Comparison of ENCODE assay signal across 8 cellular contexts in the genomic region with DNA sequence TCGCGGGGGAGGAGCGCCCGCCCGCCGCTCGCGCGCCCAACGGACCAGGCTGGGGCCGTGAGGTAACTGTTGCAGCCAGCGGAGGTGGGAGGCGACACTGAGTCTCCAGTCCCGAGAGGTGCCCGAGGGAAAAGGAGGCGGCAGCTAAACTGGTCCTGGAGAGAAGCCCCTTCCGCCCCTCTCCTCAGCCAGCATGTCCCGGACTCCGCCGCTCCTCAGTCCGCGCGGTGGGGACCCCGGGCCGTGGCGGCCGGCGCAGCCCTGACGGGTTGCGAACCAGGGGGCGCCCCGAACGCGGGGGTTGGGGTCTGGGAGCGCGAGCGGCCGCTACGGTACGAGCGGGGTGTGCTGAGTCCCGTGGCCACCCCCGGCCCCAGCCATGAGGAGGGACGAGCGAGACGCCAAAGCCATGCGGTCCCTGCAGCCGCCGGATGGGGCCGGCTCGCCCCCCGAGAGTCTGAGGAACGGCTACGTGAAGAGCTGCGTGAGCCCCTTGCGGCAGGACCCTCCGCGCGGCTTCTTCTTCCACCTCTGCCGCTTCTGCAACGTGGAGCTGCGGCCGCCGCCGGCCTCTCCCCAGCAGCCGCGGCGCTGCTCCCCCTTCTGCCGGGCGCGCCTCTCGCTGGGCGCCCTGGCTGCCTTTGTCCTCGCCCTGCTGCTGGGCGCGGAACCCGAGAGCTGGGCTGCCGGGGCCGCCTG. TPM values are rescaled to one million over a fixed set of nuclear protein-coding genes. Genes with fewer than 3 reads are reported as not detected.
DNase-seq lines count a peak whose midpoint lies in the region; ATAC-seq and TF ChIP-seq lines count a peak whose summit lies in the region.

PDE3B (plus strand) TSS at position 108 of the 699 bp plus-strand sequence; CDS start at position 380, 272 bp downstream.

- WGBS in hepatocyte (ENCODE audit: low lambda C conversion rate, missing lambda C conversion rate) = under 1% methylated on average over 36 of the region's 79 CpGs

- ATAC-seq in HCT116 = peak; percentile 91

- DNase-seq in GM10266 (ENCODE audit: extremely low spot score) (peak; percentile 90), HCT116 (ENCODE audit: low read depth, low spot score) (peak; percentile 59), MV-4-11 (lab: John Stamatoyannopoulos, UW) (peak; percentile 74), amniotic epithelial cell (ENCODE audit: low read depth) (peak; percentile 13), hepatocyte (ENCODE audit: low spot score) (peak; percentile 92), retina (peak; percentile 94), KG1 (lab: John Stamatoyannopoulos, UW) (no peak)

- intact Hi-C loops in HCT116 (cut with micrococcal nuclease) = loop anchor here (10.0 kb wide), 1 partner anchor 251 kb away; the partner anchor contains the start of gene CYP2R1
- intact Hi-C loops in T-helper 1 cell treated with Interleukin-12 subunit alpha and Interleukin-12 subunit beta and Interleukin-4 antibody, amounts not matched to agents 30 ng/mL and 1 ng/mL, for 36 hours (cut with micrococcal nuclease) = loop anchor here (1.0 to 2.0 kb wide), 5 partner anchors 89 to 1181 kb away; partner anchors contain the start of genes BTBD10, CYP2R1 and RRAS2

- BruUV-seq in HCT116 (replicated peaks; lab: Mats Ljungman, UMichigan) = no TSS peak

- RAD21 ChIA-PET in HCT116 (lab: Charles Lee; ENCODE audit: low non-redundant PET in 1 of 2, low total read pairs in 2 of 2, uncharacterized antibody in 2 of 2, unreplicated experiment in 2 of 2) = no interaction called here

- H3K27ac ChIP-seq in HCT116 (ENCODE audit: low read depth, low read length) (peak within 1 kb of the TSS; percentile 73), hepatocyte (peak within 1 kb of the TSS; percentile 84)

- peak; percentile 90 for TF ChIP-seq POLR2A in HCT116 (IDR thresholded peaks at IDR 0.05; ENCODE audit: borderline replicate concordance, extremely low read depth, insufficient read depth, insufficient read length)

- CTCF ChIA-PET in HCT116 (lab: Charles Lee) = interaction anchor here (1.0 kb wide), 1 partner anchor 265 kb away, joined by 3 read pairs; no protein-coding TSS in a partner anchor

- peaks cover 9% of the 10 kb centered on the region; the same call in 1 of the 2 replicates for H3K27me3 ChIP-seq in HCT116 (ENCODE audit: insufficient read depth, low read length)
- H3K27me3 ChIP-seq in hepatocyte = no peaks in the 10 kb centered on the region

- H3K4me3 ChIP-seq in HCT116 (replicated peaks in 1 of 2; ENCODE audit: low read depth in 1 of 2, low read length in 2 of 2) = peak within 1 kb of the TSS; percentile 71 to 81
- H3K4me3 ChIP-seq in hepatocyte = peak within 1 kb of the TSS; percentile 88

- H3K9me3 ChIP-seq in HCT116 (ENCODE audit: control insufficient read depth in 1 of 2, insufficient read depth in 1 of 2, low read depth in 1 of 2, low read length in 2 of 2) (no peaks in the 10 kb centered on the region), hepatocyte (ENCODE audit: low read depth) (no peaks in the 10 kb centered on the region)

- TF ChIP-seq CTCF in GM10266 (IDR thresholded peaks at IDR 0.05; ENCODE audit: control insufficient read depth, insufficient read depth, low read depth, missing control alignments) = peak; percentile 23
- TF ChIP-seq CTCF in HCT116 (IDR thresholded peaks at IDR 0.05 in 2 of 3, conservative IDR thresholded peaks at IDR 0.05 in 1 of 3; ENCODE audit: borderline replicate concordance in 1 of 3, insufficient read depth in 1 of 3, low read depth in 2 of 3, low read length in 2 of 3) = 0 out of 6 replicates have a peak, but pooled peaks of 1 of the 3 experiments have one; percentile 7
- TF ChIP-seq CTCF in hepatocyte (IDR thresholded peaks at IDR 0.05; ENCODE audit: poor library complexity) = peak; percentile 7

- H3K9me2 ChIP-seq in HCT116 (ENCODE audit: insufficient read depth) (no peaks in the 10 kb centered on the region), hepatocyte (replicated peaks; ENCODE audit: insufficient read depth) (no peaks in the 10 kb centered on the region)

- peaks cover 14% of the 10 kb centered on the region for H3K79me2 ChIP-seq in HCT116 (ENCODE audit: insufficient read depth, low read length)
- peaks cover 56% of the 10 kb centered on the region for H3K79me2 ChIP-seq in hepatocyte

- H3K9ac ChIP-seq in HCT116 (ENCODE audit: low read length) = peak within 1 kb of the TSS; percentile 75

- POLR2A ChIA-PET in HCT116 (lab: Charles Lee) = no interaction called here

- no peaks in the 10 kb centered on the region for H4K20me1 ChIP-seq in HCT116 (ENCODE audit: insufficient read depth)
- peaks cover 3% of the 10 kb centered on the region for H4K20me1 ChIP-seq in hepatocyte (ENCODE audit: insufficient read depth, poor library complexity, severe bottlenecking)

- H3K4me1 ChIP-seq in HCT116 (ENCODE audit: control insufficient read depth in 1 of 2, insufficient read depth in 2 of 2, low read length in 2 of 2) (peaks cover 7 to 28% of the 10 kb centered on the region in 2 experiments; a peak in 3 of 4 replicates), hepatocyte (ENCODE audit: insufficient read depth) (peaks cover 21% of the 10 kb centered on the region)

- peak within 1 kb of the TSS; percentile 26 for H2AFZ ChIP-seq in HCT116 (ENCODE audit: low read depth, low read length, poor library complexity, severe bottlenecking)
- peak within 1 kb of the TSS; percentile 75 for H2AFZ ChIP-seq in hepatocyte

- H3K4me2 ChIP-seq in HCT116 (ENCODE audit: low read length) = peak within 1 kb of the TSS; percentile 98
- H3K4me2 ChIP-seq in hepatocyte = peak within 1 kb of the TSS; percentile 75

- H3K36me3 ChIP-seq in HCT116 (ENCODE audit: control insufficient read depth in 1 of 2, insufficient read depth in 2 of 2, low read length in 2 of 2) (no peaks in the 10 kb centered on the region), hepatocyte (replicated peaks; ENCODE audit: insufficient read depth, low read depth) (no peaks in the 10 kb centered on the region)

- TF ChIP-seq RAD21 in HCT116 (IDR thresholded peaks at IDR 0.05; ENCODE audit: low read depth) = no peak

TF ChIP-seq in HCT116, 20 proteins besides CTCF, POLR2A, EP300 and RAD21:
- TF ChIP-seq ZFX (IDR thresholded peaks at IDR 0.05) (peak; percentile 41; the same call in 1 of the 2 replicates), EGR1 (IDR thresholded peaks at IDR 0.05; ENCODE audit: low read depth) (no peak), ZNF274 (IDR thresholded peaks at IDR 0.05; ENCODE audit: low read depth, low read length) (no peak), POLR2AphosphoS5 (IDR thresholded peaks at IDR 0.05; ENCODE audit: low read depth, low read length) (peak; percentile 81), ELF1 (IDR thresholded peaks at IDR 0.05; ENCODE audit: borderline replicate concordance, low read depth) (no peak), SIN3A (IDR thresholded peaks at IDR 0.05; ENCODE audit: low read depth) (no peak; the same call in 1 of the 2 replicates)
- TF ChIP-seq, protein P1, sequence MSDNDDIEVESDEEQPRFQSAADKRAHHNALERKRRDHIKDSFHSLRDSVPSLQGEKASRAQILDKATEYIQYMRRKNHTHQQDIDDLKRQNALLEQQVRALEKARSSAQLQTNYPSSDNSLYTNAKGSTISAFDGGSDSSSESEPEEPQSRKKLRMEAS (IDR thresholded peaks at IDR 0.05) = peak; percentile 22

RNA-seq across cellular contexts. Expression of gene PDE3B, which starts in this region (rescaled TPM):
- 6.7 TPM for total RNA-seq in HCT116 (2021; ENCODE audit: unreplicated experiment)
- 1.3 and 1.5 TPM in 2 replicates for polyA plus RNA-seq in HCT116 (2012)
- total RNA-seq in T-helper 1 cell treated with Interleukin-12 subunit alpha and Interleukin-12 subunit beta and Interleukin-4 antibody, amounts not matched to agents 30 ng/mL and 1 ng/mL, for 36 hours = 113 and 125 TPM in 2 replicates
- total RNA-seq in hepatocyte = 45.4 and 46.3 TPM in 2 replicates
- 10.9 and 15.8 TPM in 2 replicates for polyA plus RNA-seq in hepatocyte
